Comparison of ENCODE assay signal across 10 cellular contexts in genomic region chr10:19815036-19815435, GRCh38. TPM values are rescaled to one million over a fixed set of nuclear protein-coding genes. Genes with fewer than 3 reads are reported as not detected.
A peak's percentile ranks its signal among the peaks of the same experiment; 100 is the strongest.
DNase-seq lines count a peak whose midpoint lies in the region; ATAC-seq and TF ChIP-seq lines count a peak whose summit lies in the region.
"Had no signal": no experiment of that assay in that cellular context is flagged by ENCODE, and none has a peak within 500 bp of the region (broad histone marks: within the 10 kb centered on the region; RNA-seq: fewer than 3 reads in every experiment).

No MANE protein-coding gene starts in this region.

- H3K27ac ChIP-seq in HUES6 (ENCODE audit: low read depth, low read length) (peak overlapping the region; percentile 76; the same call in 1 of the 2 replicates), lung (ENCODE audit: low read depth in 1 of 2, low read length in 1 of 2) (no peak overlapping the region), substantia nigra (ENCODE audit: low read depth, low read length, poor library complexity, severe bottlenecking) (peak overlapping the region; percentile 87)

- TF ChIP-seq CTCF in choroid plexus epithelial cell (conservative IDR thresholded peaks at IDR 0.05; ENCODE audit: low read depth, low read length) (no peak), lung (IDR thresholded peaks at IDR 0.05; ENCODE audit: control extremely low read depth, extremely low read depth) (no peak)

- ATAC-seq in lung (ENCODE audit: insufficient read depth, low FRiP score), result no peak
- ATAC-seq in HG03196 (IDR thresholded peaks at IDR 0.05; ENCODE audit: unreplicated experiment), result no peak
- ATAC-seq: activated naive CD4-positive, alpha-beta T cell treated with anti-CD3 and anti-CD28 coated beads, Interleukin-2, amount 50 U/mL, for 72 hours had no signal

- H3K9me3 ChIP-seq in HUES6 (ENCODE audit: control insufficient read depth, insufficient read depth, low read depth, low read length), result no peaks in the 10 kb centered on the region
- no peaks in the 10 kb centered on the region for H3K9me3 ChIP-seq in lung (ENCODE audit: control insufficient read depth in 2 of 2, insufficient read depth in 1 of 2, low read length in 1 of 2)

- DNase-seq in choroid plexus epithelial cell (ENCODE audit: low read depth) (no peak), lung (ENCODE audit: low spot score) (no peak), substantia nigra (lab: John Stamatoyannopoulos, UW) (no peak), SHP77 treated with DMSO at 0.1 percent for 48 hours (lab: John Stamatoyannopoulos, UW) (no peak), GOT3 (lab: John Stamatoyannopoulos, UW) (no peak)
- no peak for DNase-seq in stimulated activated CD4-positive, alpha-beta T cell treated with anti-CD3 and anti-CD28 coated beads, Interleukin-1b, Interleukin-23, amount 100 ng/mL, for 48 hours
- DNase-seq: stimulated activated naive CD8-positive, alpha-beta T cell treated with anti-CD3 and anti-CD28 coated beads, Interleukin-15, amount 100 ng/mL, for 72 hours had no signal

- peak overlapping the region; percentile 95 for H3K4me3 ChIP-seq in HUES6 (ENCODE audit: low read depth, low read length)
- H3K4me3 ChIP-seq in choroid plexus epithelial cell (ENCODE audit: low read depth, low read length), result peak overlapping the region; percentile 80
- peak overlapping the region; percentile 65 for H3K4me3 ChIP-seq in lung

- H3K27me3 ChIP-seq in HUES6 (ENCODE audit: control insufficient read depth, insufficient read depth, low read length), result peaks cover 6% of the 10 kb centered on the region
- no peaks in the 10 kb centered on the region for H3K27me3 ChIP-seq in lung (ENCODE audit: control insufficient read depth, insufficient read depth)

- 4 to 5% methylated on average over 11 of the region's 11 CpGs for WGBS in lung, 2 donors

- H3K4me1 ChIP-seq in HUES6 (ENCODE audit: control insufficient read depth, insufficient read depth, low read length) (peaks cover 14% of the 10 kb centered on the region), lung (ENCODE audit: control insufficient read depth in 2 of 2, insufficient read depth in 2 of 2, low read length in 2 of 2) (no peaks in the 10 kb centered on the region)

- H3K36me3 ChIP-seq in HUES6 (ENCODE audit: control insufficient read depth, insufficient read depth, low read length), result no peaks in the 10 kb centered on the region
- no peaks in the 10 kb centered on the region for H3K36me3 ChIP-seq in lung (ENCODE audit: control insufficient read depth in 2 of 2, insufficient read depth in 2 of 2, low read length in 2 of 2)

- peak overlapping the region; percentile 86 for H3K9ac ChIP-seq in HUES6 (ENCODE audit: low read length)

RNA-seq across cellular contexts. Expression of gene PLXDC2, which starts 1.2 kb away (rescaled TPM):
- 10 to 100 TPM; 61.9 to 99.6 TPM for total RNA-seq in lung
- 10 to 100 TPM; 11.8 to 19.6 TPM for polyA plus RNA-seq in lung
- total RNA-seq: activated naive CD4-positive, alpha-beta T cell treated with anti-CD3 and anti-CD28 coated beads, Interleukin-2, amount 50 U/mL, for 72 hours had no signal

Comparison
In these comparisons a context has a peak if more than half of its experiments do, and no peak if none do; other contexts are left out.
1. H3K27ac ChIP-seq: peak in HUES6 (single experiment) and substantia nigra (single experiment); none in lung (0 of 2).
2. Peak in every context shown above with its lines, with median percentiles within 50 percentile points of each other: H3K4me3 ChIP-seq.